In the genomic region with DNA sequence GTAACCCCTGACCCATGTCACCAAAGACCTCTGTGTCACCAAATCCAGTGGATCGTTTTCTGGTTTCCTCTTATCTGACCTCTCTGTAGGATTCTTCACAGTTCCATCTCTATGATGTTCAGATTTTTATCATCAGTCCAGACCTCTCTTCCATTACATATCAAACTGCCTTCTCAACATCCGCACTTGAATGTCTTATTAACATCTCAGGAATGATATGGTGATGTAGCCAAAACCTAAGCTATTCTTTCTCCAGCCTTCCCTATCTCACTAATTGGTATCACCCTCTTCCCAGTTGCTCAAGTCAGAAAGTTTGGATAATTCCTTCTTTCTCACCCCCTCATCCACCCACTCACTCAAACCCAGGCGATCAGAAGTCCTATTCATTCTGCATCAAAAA, we compare ENCODE assay signal across 22 cellular contexts. TPM values are rescaled to one million over a fixed set of nuclear protein-coding genes. Genes with fewer than 3 reads are reported as not detected.
A peak's percentile ranks its signal among the peaks of the same experiment; 100 is the strongest.
DNase-seq lines count a peak whose midpoint lies in the region; TF ChIP-seq lines count a peak whose summit lies in the region.
"Had no signal": no experiment of that assay in that cellular context is flagged by ENCODE, and none has a peak within 500 bp of the region (broad histone marks: within the 10 kb centered on the region; RNA-seq: fewer than 3 reads in every experiment).

No MANE protein-coding gene starts in this region.

- H3K4me3 ChIP-seq in AG04449 (ENCODE audit: low read depth, low read length) (no peak overlapping the region), endodermal cell (ENCODE audit: low read length) (no peak overlapping the region)
- H3K4me3 ChIP-seq: Peyer's patch had no signal

- peaks cover 14% of the 10 kb centered on the region for H3K4me1 ChIP-seq in endodermal cell (ENCODE audit: control insufficient read depth, insufficient read depth, low read length)
- H3K4me1 ChIP-seq: Peyer's patch had no signal

- DNase-seq in AG04449 (ENCODE audit: low read depth, low spot score) (peak; percentile 17), GM03348 (ENCODE audit: low spot score) (peak; percentile 50), endodermal cell (no peak), non-pigmented ciliary epithelial cell (ENCODE audit: low read depth) (peak; percentile 8), GM13976 (ENCODE audit: low spot score) (no peak), SW 1271 (lab: John Stamatoyannopoulos, UW) (no peak)
- no peak for DNase-seq in effector CD4-positive, alpha-beta T cell
- DNase-seq: 8988T; CD4-positive, CD25-positive, alpha-beta regulatory T cell; COR-L47; DMS153; GF-D8; GOT3; NCI-H1694 treated with DMSO at 0.1 percent for 48 hours; NCI-H2081 treated with DMSO at 0.1 percent for 48 hours; NCI-H446; NCI-H526; Peyer's patch; T-cell had no signal

- H3K27me3 ChIP-seq in endodermal cell (ENCODE audit: control insufficient read depth, insufficient read depth, low read length, poor library complexity, severe bottlenecking) = no peaks in the 10 kb centered on the region
- H3K27me3 ChIP-seq: Peyer's patch had no signal

- whole genome bisulfite sequencing in endodermal cell (ENCODE audit: insufficient coverage in 1 of 2, insufficient read length in 1 of 2), 2 experiments = 90 to 92% methylated on average over 2 to 3 of the region's 3 CpGs

- H3K9me3 ChIP-seq in endodermal cell (ENCODE audit: control insufficient read depth, low read length) = peaks cover 6% of the 10 kb centered on the region
- H3K9me3 ChIP-seq: Peyer's patch had no signal

- H3K27ac Mint-ChIP-seq in endodermal cell = no peak overlapping the region
- H3K27ac Mint-ChIP-seq: CD4-positive, CD25-positive, alpha-beta regulatory T cell; T-cell had no signal

- peaks cover 4% of the 10 kb centered on the region for H3K9me3 Mint-ChIP-seq in endodermal cell
- H3K9me3 Mint-ChIP-seq: T-cell had no signal

- POLR2A ChIA-PET in AG04449 (lab: Yijun Ruan, JAX) = interaction anchor here (0.8 kb wide), 1 partner anchor 9 kb away, joined by 3 read pairs; no protein-coding TSS in a partner anchor

- H3K4me1 Mint-ChIP-seq in endodermal cell = peaks cover 16% of the 10 kb centered on the region
- H3K4me1 Mint-ChIP-seq: CD4-positive, CD25-positive, alpha-beta regulatory T cell; T-cell had no signal

- H3K36me3 Mint-ChIP-seq in endodermal cell (ENCODE audit: low read depth) = no peaks in the 10 kb centered on the region
- H3K36me3 Mint-ChIP-seq: CD4-positive, CD25-positive, alpha-beta regulatory T cell; T-cell had no signal

- in situ Hi-C loops in GM13976 (cut with MboI; ENCODE audit: low sequenced_read_pairs, unreplicated experiment) = no loop called here

- TF ChIP-seq CTCF in AG04449 (IDR thresholded peaks at IDR 0.05; ENCODE audit: insufficient read depth, low read length, missing control alignments) (no peak), endodermal cell (conservative IDR thresholded peaks at IDR 0.05) (no peak), GM13976 (IDR thresholded peaks at IDR 0.05; ENCODE audit: borderline replicate concordance, control extremely low read depth, extremely low read depth, insufficient read depth, missing control alignments) (no peak)

- peak overlapping the region; percentile 39 for H3K27ac ChIP-seq in endodermal cell (ENCODE audit: low read depth, low read length)
- H3K27ac ChIP-seq: KMS-11, Peyer's patch had no signal

- H3K9ac ChIP-seq in endodermal cell (ENCODE audit: extremely low read depth, low read length, poor library complexity, severe bottlenecking) = no peak overlapping the region
- H3K9ac ChIP-seq: KMS-11 had no signal

- H3K27me3 Mint-ChIP-seq in endodermal cell (ENCODE audit: insufficient read depth) = no peaks in the 10 kb centered on the region

- CTCF ChIA-PET in AG04449 (lab: Yijun Ruan, JAX) = interaction anchor here (0.8 to 6.8 kb wide), 7 partner anchors 10 to 93 kb away, joined by 3 to 49 read pairs (median 4); no protein-coding TSS in a partner anchor

- no peaks in the 10 kb centered on the region for H3K36me3 ChIP-seq in endodermal cell (ENCODE audit: control insufficient read depth, insufficient read depth, low read length)
- H3K36me3 ChIP-seq: Peyer's patch had no signal

- H3K4me3 Mint-ChIP-seq in endodermal cell = no peak overlapping the region
- H3K4me3 Mint-ChIP-seq: CD4-positive, CD25-positive, alpha-beta regulatory T cell; T-cell had no signal

RNA-seq across cellular contexts. Expression of gene APLNR, which starts 13.4 kb away (rescaled TPM):
- total RNA-seq in endodermal cell = 1 to 10 TPM; 3.7 to 4.2 TPM
- polyA plus RNA-seq in endodermal cell (2013, experiment 1 of 2) = 13.9 TPM
- polyA plus RNA-seq in endodermal cell (2013, experiment 2 of 2) = 15.2 TPM
- total RNA-seq: CD4-positive, CD25-positive, alpha-beta regulatory T cell; OCI-LY7; T-cell had no signal
- polyA plus RNA-seq: BJ; CD4-positive, CD25-positive, alpha-beta regulatory T cell had no signal

RNA-seq across cellular contexts. Expression of gene LRRC55, which starts 41.8 kb away (rescaled TPM):
- under 1 TPM in 1 of 2 donors, not detected in 1; 0.04 TPM for total RNA-seq in endodermal cell
- polyA plus RNA-seq in endodermal cell (2013, experiment 1 of 2) = 8.9 TPM
- 8.4 TPM for polyA plus RNA-seq in endodermal cell (2013, experiment 2 of 2)
- total RNA-seq: CD4-positive, CD25-positive, alpha-beta regulatory T cell; OCI-LY7; T-cell had no signal
- polyA plus RNA-seq: BJ; CD4-positive, CD25-positive, alpha-beta regulatory T cell had no signal

Comparison
In these comparisons a context has a peak if more than half of its experiments do, and no peak if none do; other contexts are left out.
1. DNase-seq: peak in AG04449 (single experiment), GM03348 (single experiment) and non-pigmented ciliary epithelial cell (single experiment); none in endodermal cell (single experiment), GM13976 (single experiment), effector CD4-positive, alpha-beta T cell (single experiment) and SW 1271 (0 of 2).